14 cellular contexts compared by ENCODE assay signal in genomic region chr3:55476515-55476914, GRCh38. TPM values are rescaled to one million over a fixed set of nuclear protein-coding genes. Genes with fewer than 3 reads are reported as not detected.
A peak's percentile ranks its signal among the peaks of the same experiment; 100 is the strongest.
DNase-seq lines count a peak whose midpoint lies in the region; ATAC-seq and TF ChIP-seq lines count a peak whose summit lies in the region.
"Had no signal": no experiment of that assay in that cellular context is flagged by ENCODE, and none has a peak within 500 bp of the region (broad histone marks: within the 10 kb centered on the region; RNA-seq: fewer than 3 reads in every experiment).

No MANE protein-coding gene starts in this region.

- POLR2A ChIA-PET in IMR-90 (lab: Charles Lee; ENCODE audit: unreplicated experiment): interaction anchor here (0.5 to 0.8 kb wide), 3 partner anchors 9 to 278 kb away, joined by 3 to 4 read pairs (median 4); no protein-coding TSS in a partner anchor

- H3K14ac ChIP-seq in IMR-90 (replicated peaks; ENCODE audit: low read depth, low read length): peak overlapping the region; percentile 73

- H2AK5ac ChIP-seq in IMR-90 (ENCODE audit: low read depth, low read length): peak overlapping the region; percentile 90; the same call in 1 of the 2 replicates

- peak overlapping the region; percentile 61 for H2BK20ac ChIP-seq in IMR-90 (ENCODE audit: low read depth, low read length)

- H3K79me1 ChIP-seq in IMR-90 (ENCODE audit: low read depth in 1 of 2, low read length in 2 of 2): peaks cover 14 to 55% of the 10 kb centered on the region in 2 experiments

- TF ChIP-seq POLR2A in IMR-90 (IDR thresholded peaks at IDR 0.05; ENCODE audit: low read depth, low read length): no peak

- no peaks in the 10 kb centered on the region for H3K9me3 ChIP-seq in IMR-90 (ENCODE audit: control insufficient read depth, insufficient read depth, low read length)
- H3K9me3 ChIP-seq: gastroesophageal sphincter had no signal

- peak overlapping the region; percentile 77 for H3K23ac ChIP-seq in IMR-90 (ENCODE audit: low read depth, low read length)

- peak overlapping the region; percentile 54 to 72 for H4K8ac ChIP-seq in IMR-90 (ENCODE audit: low read depth in 2 of 2, low read length in 2 of 2)

- H3K9ac ChIP-seq in IMR-90 (ENCODE audit: low read depth, low read length): peak overlapping the region; percentile 56; the same call in 1 of the 2 replicates

- intact Hi-C loops in IMR-90 (cut with micrococcal nuclease): no loop called here

- H3K18ac ChIP-seq in IMR-90 (ENCODE audit: low read depth, low read length): peak overlapping the region; percentile 73

- peaks cover 40% of the 10 kb centered on the region for H4K20me1 ChIP-seq in IMR-90 (ENCODE audit: insufficient read depth, low read length)

- no peak for TF ChIP-seq RAD21 in IMR-90 (IDR thresholded peaks at IDR 0.05; ENCODE audit: low read length)

- DNase-seq in Caki2 (ENCODE audit: low read depth) (peak; percentile 37), IMR-90 (peak; percentile 94), brain microvascular endothelial cell (peak; percentile 79), kidney tubule cell (ENCODE audit: low spot score) (peak; percentile 58), ecto neural progenitor cell (ENCODE audit: low spot score) (no peak)
- DNase-seq in stimulated activated CD4-positive, alpha-beta T cell treated with anti-CD3 and anti-CD28 coated beads, Interleukin-4, amount 100 ng/mL, for 1 hour: no peak
- DNase-seq: CD4-positive, alpha-beta memory T cell; left cardiac atrium; stimulated activated naive CD4-positive, alpha-beta T cell had no signal

- H2AFZ ChIP-seq in IMR-90 (replicated peaks; ENCODE audit: low read length, poor library complexity): no peak overlapping the region

- H3K27ac ChIP-seq in IMR-90 (ENCODE audit: insufficient read depth, low read length) (peak overlapping the region; percentile 78), brain microvascular endothelial cell (no peak overlapping the region)
- H3K27ac ChIP-seq: gastroesophageal sphincter had no signal

- peak overlapping the region; percentile 53 for H2AK9ac ChIP-seq in IMR-90 (replicated peaks; ENCODE audit: low read depth, low read length, poor library complexity)

- WGBS in IMR-90 (ENCODE audit: extremely low coverage in 2 of 2, insufficient read length in 1 of 2), 2 experiments: no CpG with 5 or more reads among the region's 3 CpGs

- peak overlapping the region; percentile 58; the same call in 1 of the 2 replicates for H2BK120ac ChIP-seq in IMR-90 (ENCODE audit: low read depth, low read length)

- in situ Hi-C loops in Caki2 (cut with HindIII; ENCODE audit: low pct_unique_long_range_greater_than_20kb, low sequenced_read_pairs): no loop called here
- in situ Hi-C loops in IMR-90 (cut with MboI; ENCODE audit: low sequenced_read_pairs): no loop called here
- in situ Hi-C loops in brain microvascular endothelial cell (cut with HindIII; ENCODE audit: low pct_ligation_motif_present, low sequenced_read_pairs): loop anchor here (25.0 kb wide), 4 partner anchors 236 to 614 kb away; no protein-coding TSS in a partner anchor

- BruUV-seq in IMR-90 (replicated peaks; lab: Mats Ljungman, UMichigan): no TSS peak

- 0 out of 2 replicates have a peak overlapping the region, but pooled peaks have one; percentile 54 for H4K91ac ChIP-seq in IMR-90 (ENCODE audit: insufficient read depth, low read depth, low read length)

- peak overlapping the region; percentile 63; the same call in 2 of the 3 replicates for H2BK15ac ChIP-seq in IMR-90 (ENCODE audit: low read depth, low read length)

- H3K56ac ChIP-seq in IMR-90 (ENCODE audit: extremely low read depth, insufficient read depth, low read length): peak overlapping the region; percentile 73

- peak overlapping the region; percentile 50; the same call in 1 of the 2 replicates for H4K5ac ChIP-seq in IMR-90 (ENCODE audit: low read depth, low read length)

- no peak for TF ChIP-seq CTCF in IMR-90 (conservative IDR thresholded peaks at IDR 0.05; ENCODE audit: low read depth, low read length)
- TF ChIP-seq CTCF in brain microvascular endothelial cell (IDR thresholded peaks at IDR 0.05; ENCODE audit: low read depth, low read length, missing control alignments): no peak

- peaks cover 18% of the 10 kb centered on the region for H3K9me1 ChIP-seq in IMR-90 (ENCODE audit: insufficient read depth, low read length)

- ATAC-seq in IMR-90 (ENCODE audit: low read depth) (peak; percentile 46), HG02884 (IDR thresholded peaks at IDR 0.05; ENCODE audit: unreplicated experiment) (no peak), GM21576 (IDR thresholded peaks at IDR 0.05; ENCODE audit: unreplicated experiment) (no peak)
- ATAC-seq: gastroesophageal sphincter, left cardiac atrium had no signal

- dilution Hi-C loops in IMR-90 (cut with HindIII; ENCODE audit: low sequenced_read_pairs, unreplicated experiment): no loop called here

- peak overlapping the region; percentile 97 for H2BK5ac ChIP-seq in IMR-90 (ENCODE audit: low read depth, low read length, poor library complexity, severe bottlenecking)

- H3K27me3 ChIP-seq in IMR-90 (ENCODE audit: control insufficient read depth, insufficient read depth, low read length) (no peaks in the 10 kb centered on the region), brain microvascular endothelial cell (replicated peaks) (no peaks in the 10 kb centered on the region)

- H3K4me3 ChIP-seq in IMR-90 (ENCODE audit: insufficient read depth, low read depth, low read length): peak overlapping the region; percentile 38; the same call in 1 of the 2 replicates
- H3K4me3 ChIP-seq in brain microvascular endothelial cell (ENCODE audit: low read depth, low read length): peak overlapping the region; percentile 90
- H3K4me3 ChIP-seq: gastroesophageal sphincter had no signal

- H3K4ac ChIP-seq in IMR-90 (ENCODE audit: low read depth, low read length): peak overlapping the region; percentile 82; the same call in 1 of the 2 replicates

- peaks cover 24% of the 10 kb centered on the region for H3K4me1 ChIP-seq in IMR-90 (ENCODE audit: control insufficient read depth, insufficient read depth, low read length)

- CTCF ChIA-PET in IMR-90 (lab: Yijun Ruan, JAX): interaction anchor here (0.6 kb wide), 2 partner anchors 272 to 761 kb away, joined by 4 to 8 read pairs; no protein-coding TSS in a partner anchor

- peak overlapping the region; percentile 94 for H3K4me2 ChIP-seq in IMR-90 (ENCODE audit: low read depth, low read length)

- peaks cover 62% of the 10 kb centered on the region for H3K36me3 ChIP-seq in IMR-90 (ENCODE audit: control insufficient read depth, insufficient read depth, low read length)
- peaks cover 5% of the 10 kb centered on the region for H3K36me3 ChIP-seq in brain microvascular endothelial cell (replicated peaks)

TF ChIP-seq in IMR-90, 13 proteins besides CTCF, POLR2A, EP300 and RAD21:
- TF ChIP-seq MAFK (IDR thresholded peaks at IDR 0.05; ENCODE audit: low read depth, low read length) (peak; percentile 89), RFX5 (IDR thresholded peaks at IDR 0.05; ENCODE audit: low read depth, low read length) (no peak), BHLHE40 (IDR thresholded peaks at IDR 0.05; ENCODE audit: low read depth, low read length) (no peak)

RNA-seq across cellular contexts. Expression of gene WNT5A, which starts 10.6 kb away (rescaled TPM):
- total RNA-seq in Caki2 (2014; rRNA removed; shearing (Covaris generic); ENCODE audit: low replicate concordance): 8.1 and 10.9 TPM in 2 replicates
- total RNA-seq in IMR-90 (2012; rRNA removed): 204 and 224 TPM in 2 replicates
- polyA plus RNA-seq in IMR-90 (2012; rRNA removed): 229 and 231 TPM in 2 replicates
- 120 and 337 TPM in 2 replicates for polyA plus RNA-seq in IMR-90 (2012; cell fraction: cytosol; rRNA removed)
- polyA plus RNA-seq in IMR-90 (2012; cell fraction: nucleus; rRNA removed; ENCODE audit: low replicate concordance): 410 and 708 TPM in 2 replicates
- total RNA-seq: HT-29; T-helper 1 cell treated with Interleukin-12 subunit alpha and Interleukin-12 subunit beta and Interleukin-4 antibody, amounts not matched to agents 30 ng/mL and 1 ng/mL, for 36 hours had no signal
- polyA plus RNA-seq: CD4-positive, alpha-beta memory T cell had no signal

Comparison
In these comparisons a context has a peak if more than half of its experiments do, and no peak if none do; other contexts are left out.
1. DNase-seq: peak in Caki2 (single experiment), IMR-90 (single experiment), brain microvascular endothelial cell (single experiment) and kidney tubule cell (single experiment); none in stimulated activated CD4-positive, alpha-beta T cell treated with anti-CD3 and anti-CD28 coated beads, Interleukin-4, amount 100 ng/mL, for 1 hour (single experiment) and ecto neural progenitor cell (single experiment).
2. RNA of gene WNT5A, which starts 10.6 kb away (total RNA-seq): 204 to 224 TPM in IMR-90; 8.1 to 10.9 TPM in Caki2; every median in the first group is over 10 times any median in the second.